ENCODE assay signal across 1 cellular context in genomic region chr17:55421179-55421934, GRCh38.
TF ChIP-seq lines count a peak whose summit lies in the region.

Gene MMD, minus strand, starts transcription at chr17:55421835. Its CDS starts 140 bp downstream, at chr17:55421695.

TF ChIP-seq in GM12878, 131 proteins besides CTCF, POLR2A, EP300 and RAD21 (continued from another document):
- TF ChIP-seq POLR2AphosphoS5 (IDR thresholded peaks at IDR 0.05; ENCODE audit: low read length) (peak; percentile 24; the same call in 1 of the 2 replicates), IKZF1 (conservative IDR thresholded peaks at IDR 0.05) (peak; percentile 94), ASH2L (IDR thresholded peaks at IDR 0.05; ENCODE audit: borderline replicate concordance, low read depth) (no peak), RELA (IDR thresholded peaks at IDR 0.05; ENCODE audit: borderline replicate concordance, partially characterized antibody) (peak; percentile 49), NR2F1 (conservative IDR thresholded peaks at IDR 0.05) (0 out of 2 replicates have a peak, but pooled peaks have one; percentile 11), SMARCA5 (IDR thresholded peaks at IDR 0.05) (0 out of 2 replicates have a peak, but pooled peaks have one; percentile 30), LARP7 (IDR thresholded peaks at IDR 0.05) (peak; percentile 64; the same call in 1 of the 2 replicates), RUNX3 (IDR thresholded peaks at IDR 0.05; ENCODE audit: low read length) (0 out of 2 replicates have a peak, but pooled peaks have one; percentile 8), IKZF2 (IDR thresholded peaks at IDR 0.05) (peak; percentile 80 to 82), DPF2 (IDR thresholded peaks at IDR 0.05) (peak; percentile 71), KAT2A (conservative IDR thresholded peaks at IDR 0.05; ENCODE audit: control insufficient read depth, low read depth, low read length) (no peak), MYC (IDR thresholded peaks at IDR 0.05; ENCODE audit: insufficient read depth, insufficient read length, insufficient replicate concordance, low read length, severe bottlenecking) (no peak), NBN (IDR thresholded peaks at IDR 0.05) (0 out of 2 replicates have a peak, but pooled peaks have one; percentile 35), ZSCAN29 (IDR thresholded peaks at IDR 0.05) (no peak; the same call in 1 of the 2 replicates), MLLT1 (IDR thresholded peaks at IDR 0.05) (peak; percentile 55), CHD4 (IDR thresholded peaks at IDR 0.05) (no peak), IRF4 (IDR thresholded peaks at IDR 0.05; ENCODE audit: low read depth, low read length) (no peak), EGR1 (IDR thresholded peaks at IDR 0.05; ENCODE audit: borderline replicate concordance in 1 of 2, low read depth in 2 of 2, low read length in 2 of 2) (no peak)
